1 cellular context compared by ENCODE assay signal in the genomic region with DNA sequence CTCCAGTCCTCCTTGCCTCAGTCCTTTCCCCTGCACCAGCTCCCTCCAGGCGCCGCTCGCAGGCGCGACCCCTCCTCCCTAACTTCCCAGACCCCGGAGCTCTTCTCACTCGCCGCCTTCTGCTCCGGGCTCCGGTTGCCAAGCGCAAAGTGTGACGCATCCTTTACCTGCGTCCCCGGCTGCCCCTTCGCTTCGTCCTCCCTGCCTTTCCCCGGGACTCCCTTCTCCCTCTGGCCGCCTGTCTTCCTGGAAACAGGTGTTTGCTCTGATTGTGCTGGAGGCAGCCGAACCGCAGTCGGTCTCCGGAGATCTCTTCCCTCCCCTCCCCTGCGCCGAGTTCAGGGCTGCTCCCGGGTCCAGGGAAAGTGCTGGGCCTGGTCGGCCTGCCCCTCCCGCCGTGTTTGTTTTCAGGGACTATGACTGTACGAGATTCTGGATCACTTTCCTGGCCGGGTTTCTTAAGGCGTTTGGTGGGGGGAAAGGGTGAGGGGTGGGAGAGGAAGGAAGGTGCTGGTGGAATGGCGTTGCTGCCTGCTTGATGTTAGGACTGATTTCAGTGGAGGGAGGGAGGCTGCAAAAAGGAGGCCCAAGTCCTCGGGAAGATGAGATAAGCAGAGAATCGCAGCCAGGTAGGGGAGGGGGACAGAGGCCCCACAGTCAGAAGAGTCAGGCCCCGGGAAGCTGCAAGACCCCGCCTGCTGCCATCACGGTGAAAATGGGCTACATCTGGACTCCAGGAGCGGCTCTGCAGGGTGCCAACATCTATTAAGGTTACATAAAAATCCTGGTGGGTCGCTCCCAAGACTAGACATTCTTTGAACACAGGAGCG.
TF ChIP-seq lines count a peak whose summit lies in the region.

No MANE protein-coding gene starts in this region.

TF ChIP-seq in WTC11, 78 proteins besides CTCF, POLR2A, EP300 and RAD21 (continued from another document):
- TF ChIP-seq, protein P1, sequence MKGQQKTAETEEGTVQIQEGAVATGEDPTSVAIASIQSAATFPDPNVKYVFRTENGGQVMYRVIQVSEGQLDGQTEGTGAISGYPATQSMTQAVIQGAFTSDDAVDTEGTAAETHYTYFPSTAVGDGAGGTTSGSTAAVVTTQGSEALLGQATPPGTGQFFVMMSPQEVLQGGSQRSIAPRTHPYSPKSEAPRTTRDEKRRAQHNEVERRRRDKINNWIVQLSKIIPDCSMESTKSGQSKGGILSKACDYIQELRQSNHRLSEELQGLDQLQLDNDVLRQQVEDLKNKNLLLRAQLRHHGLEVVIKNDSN (CRISPR knock-in tag; IDR thresholded peaks at IDR 0.05): peak; percentile 41
- TF ChIP-seq, protein P2, sequence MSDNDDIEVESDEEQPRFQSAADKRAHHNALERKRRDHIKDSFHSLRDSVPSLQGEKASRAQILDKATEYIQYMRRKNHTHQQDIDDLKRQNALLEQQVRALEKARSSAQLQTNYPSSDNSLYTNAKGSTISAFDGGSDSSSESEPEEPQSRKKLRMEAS (CRISPR knock-in tag; IDR thresholded peaks at IDR 0.05): 0 out of 2 replicates have a peak, but pooled peaks have one; percentile 36
- no peak for TF ChIP-seq IRF2 (CRISPR knock-in tag; IDR thresholded peaks at IDR 0.05; ENCODE audit: borderline replicate concordance, low read depth)
